9 cellular contexts compared by ENCODE assay signal in the genomic region with DNA sequence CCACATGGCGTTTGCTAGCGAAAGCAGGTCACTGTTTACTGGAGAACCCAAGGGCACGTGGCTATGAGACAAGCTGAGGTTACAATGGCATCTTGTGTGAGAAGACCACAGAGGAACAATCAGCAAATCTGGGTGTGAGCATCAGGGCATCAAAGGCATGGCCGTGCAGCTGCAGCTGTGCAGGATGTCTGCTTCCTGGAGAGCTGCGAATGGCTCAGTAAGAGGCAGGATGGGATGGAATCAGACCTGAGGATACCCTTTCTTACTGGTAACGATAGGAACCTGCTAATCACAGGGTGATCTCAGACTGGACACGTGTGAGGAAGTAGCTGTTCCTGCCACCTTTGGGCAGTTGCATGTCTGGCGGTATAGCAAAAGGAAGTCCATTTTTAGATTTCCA.
DNase-seq lines count a peak whose midpoint lies in the region; ATAC-seq, FAIRE-seq and TF ChIP-seq lines count a peak whose summit lies in the region.
"Had no signal": no experiment of that assay in that cellular context is flagged by ENCODE, and none has a peak within 500 bp of the region (broad histone marks: within the 10 kb centered on the region; RNA-seq: fewer than 3 reads in every experiment).

No MANE protein-coding gene starts in this region.

- DNase-seq in GM19239 (ENCODE audit: insufficient read length, low spot score) (peak; percentile 42), RWPE1 (ENCODE audit: low spot score) (no peak), endothelial cell (ENCODE audit: low spot score) (peak; percentile 61), psoas muscle (no peak), HK-2 (ENCODE audit: unreplicated experiment) (no peak), HEK293T (ENCODE audit: extremely low spot score) (no peak), NCI-H187 (lab: John Stamatoyannopoulos, UW) (no peak)
- DNase-seq: NCI-H2081 treated with DMSO at 0.1 percent for 48 hours; stimulated activated CD4-positive, alpha-beta T cell treated with anti-CD3 and anti-CD28 coated beads, Interleukin-2, amount 100 ng/mL, for 24 hours had no signal

- peaks cover 13% of the 10 kb centered on the region for H3K27me3 Mint-ChIP-seq in endothelial cell (ENCODE audit: unreplicated experiment)

- intact Hi-C loops in psoas muscle (cut with DNase I), result no loop called here

- H3K4me3 Mint-ChIP-seq in endothelial cell (ENCODE audit: unreplicated experiment), result no peak overlapping the region

- POLR2A ChIA-PET in RWPE1 (lab: Yijun Ruan, JAX; ENCODE audit: low non-redundant PET) (interaction anchor here (0.6 kb wide), 1 partner anchor 23 kb away, joined by 3 read pairs; no protein-coding TSS in a partner anchor), HEK293T (lab: Yijun Ruan, JAX) (no interaction called here)

- H3K4me1 Mint-ChIP-seq in endothelial cell (ENCODE audit: unreplicated experiment), result peaks cover 60% of the 10 kb centered on the region

- H3K4me1 ChIP-seq in psoas muscle, result peaks cover 12% of the 10 kb centered on the region

- H3K9me3 ChIP-seq in psoas muscle, result no peaks in the 10 kb centered on the region

- peak overlapping the region; percentile 91 for H3K27ac Mint-ChIP-seq in endothelial cell (ENCODE audit: unreplicated experiment)

- peaks cover 5% of the 10 kb centered on the region for H3K36me3 Mint-ChIP-seq in endothelial cell (ENCODE audit: low read depth, unreplicated experiment)

- WGBS in psoas muscle, 3 donors, result 63 to 75% (median 65%) methylated on average over 8 of the region's 8 CpGs

- peak overlapping the region; percentile 22 for H3K27ac ChIP-seq in RWPE1
- no peak overlapping the region for H3K27ac ChIP-seq in psoas muscle

- CTCF ChIA-PET in RWPE1 (lab: Yijun Ruan, JAX) (interaction anchor here (0.6 to 1.4 kb wide), 4 partner anchors 17 to 167 kb away, joined by 3 to 5 read pairs (median 4); no protein-coding TSS in a partner anchor), HEK293T (lab: Yijun Ruan, JAX) (no interaction called here)

- ATAC-seq in psoas muscle, result peak in 3 of 4 donors; percentile 9 to 24 (median 24)

- FAIRE-seq in GM19239 (lab: Jason Lieb, UNC), result peak; percentile 72

- peaks cover 0 to 10% of the 10 kb centered on the region in 2 donors for H3K36me3 ChIP-seq in psoas muscle (ENCODE audit: insufficient read depth in 1 of 2, low read depth in 1 of 2)

- H3K27me3 ChIP-seq in psoas muscle (ENCODE audit: insufficient read depth in 3 of 3, low read length in 2 of 3), result no peaks in the 10 kb centered on the region

- no peaks in the 10 kb centered on the region for H3K9me3 Mint-ChIP-seq in endothelial cell (ENCODE audit: unreplicated experiment)

- no peak overlapping the region for H3K4me3 ChIP-seq in psoas muscle

- TF ChIP-seq CTCF in RWPE1 (conservative IDR thresholded peaks at IDR 0.05; ENCODE audit: low read depth) (no peak), endothelial cell (IDR thresholded peaks at IDR 0.05; ENCODE audit: unreplicated experiment) (no peak), psoas muscle (IDR thresholded peaks at IDR 0.05) (no peak)

TF ChIP-seq in HEK293T, 16 proteins besides CTCF, POLR2A, EP300 and RAD21:
- TF ChIP-seq HDGF (IDR thresholded peaks at IDR 0.05; ENCODE audit: borderline replicate concordance), result no peak

Comparison
In these comparisons a context has a peak if more than half of its experiments do, and no peak if none do; other contexts are left out.
1. DNase-seq: peak in GM19239 (single experiment) and endothelial cell (single experiment); none in RWPE1 (single experiment), psoas muscle (0 of 2), HK-2 (single experiment), HEK293T (single experiment) and NCI-H187 (0 of 2).